Comparison of ENCODE assay signal across 8 cellular contexts in the genomic region with DNA sequence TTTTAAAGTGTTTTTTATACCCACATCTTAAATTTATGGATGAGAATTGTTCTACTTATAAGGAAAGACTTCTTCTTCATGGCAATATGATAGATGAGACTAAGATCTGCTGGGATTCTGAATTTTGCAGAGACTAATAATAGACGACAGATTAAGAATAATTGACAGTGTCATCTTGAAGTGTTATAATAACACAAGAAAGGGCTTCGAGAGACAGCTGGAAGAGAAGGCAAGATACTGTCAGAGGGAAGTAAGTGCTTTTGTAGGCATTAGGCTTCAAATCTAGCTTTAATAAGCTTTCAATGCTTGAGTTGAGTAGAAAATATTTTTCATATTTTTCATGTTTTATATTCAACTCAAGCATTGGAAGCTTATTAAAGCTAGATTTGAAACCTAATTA.
"Had no signal": no experiment of that assay in that cellular context is flagged by ENCODE, and none has a peak within 500 bp of the region (broad histone marks: within the 10 kb centered on the region; RNA-seq: fewer than 3 reads in every experiment).

No MANE protein-coding gene starts in this region.

- H3K36me3 ChIP-seq: HAP-1 had no signal

- H3K9ac ChIP-seq: GM23248 had no signal

- H3K4me3 ChIP-seq: GM23248, GM23338, HAP-1 had no signal

- H3K9me3 ChIP-seq: HAP-1 had no signal

- H2AFZ ChIP-seq: GM23248, GM23338 had no signal

- DNase-seq: GM23248, GOT3, H7, H9, HCEC 1CT, HFFc6 had no signal

- H3K27ac ChIP-seq: GM23248 had no signal

- H3K4me2 ChIP-seq: GM23338 had no signal
